In genomic region chr5:65098393-65098792, GRCh38 we compare ENCODE assay signal across 15 cellular contexts.
DNase-seq lines count a peak whose midpoint lies in the region; ATAC-seq and TF ChIP-seq lines count a peak whose summit lies in the region.
"Had no signal": no experiment of that assay in that cellular context is flagged by ENCODE, and none has a peak within 500 bp of the region (broad histone marks: within the 10 kb centered on the region; RNA-seq: fewer than 3 reads in every experiment).

No MANE protein-coding gene starts in this region.

- DNase-seq in mammary epithelial cell (no peak), MCF 10A (ENCODE audit: unreplicated experiment) (no peak), T-helper 17 cell (no peak), mesendoderm (peak; percentile 41), smooth muscle cell (lab: John Stamatoyannopoulos, UW; ENCODE audit: unreplicated experiment) (no peak), midbrain (lab: John Stamatoyannopoulos, UW) (no peak), PC-9 (no peak), C1 segment of cervical spinal cord (lab: John Stamatoyannopoulos, UW) (no peak)
- DNase-seq: 8988T; AML-193; Calu3; CD4-positive, alpha-beta T cell; DMS 273 treated with DMSO at 0.1 percent for 48 hours; H7 had no signal

- no peak for ATAC-seq in T-helper 17 cell

- H2AFZ ChIP-seq in mammary epithelial cell (ENCODE audit: low read depth, low read length) = peak overlapping the region; percentile 61
- H2AFZ ChIP-seq in smooth muscle cell (ENCODE audit: low read depth) = peak overlapping the region; percentile 48
- no peak overlapping the region for H2AFZ ChIP-seq in PC-9

- no peaks in the 10 kb centered on the region for H3K36me3 ChIP-seq in mammary epithelial cell (ENCODE audit: insufficient read depth, low read length)
- no peaks in the 10 kb centered on the region for H3K36me3 ChIP-seq in mesendoderm (ENCODE audit: control insufficient read depth, insufficient read depth, low read length)
- H3K36me3 ChIP-seq in smooth muscle cell (ENCODE audit: low read depth) = no peaks in the 10 kb centered on the region
- H3K36me3 ChIP-seq in PC-9 (ENCODE audit: low read depth) = no peaks in the 10 kb centered on the region
- H3K36me3 ChIP-seq: BLaER1 had no signal

- H2AK5ac ChIP-seq in mesendoderm (ENCODE audit: low read length) = no peak overlapping the region

- POLR2A ChIA-PET in MCF 10A (lab: Yijun Ruan, JAX) (interaction anchor here (0.7 kb wide), 1 partner anchor 16 kb away, joined by 3 read pairs; no protein-coding TSS in a partner anchor), PC-9 (lab: Charles Lee; ENCODE audit: unreplicated experiment) (no interaction called here)

- H3K9me3 ChIP-seq in mammary epithelial cell (replicated peaks; ENCODE audit: insufficient read depth, low read length) (no peaks in the 10 kb centered on the region), T-helper 17 cell (ENCODE audit: control insufficient read depth, low read length, poor library complexity, severe bottlenecking) (no peaks in the 10 kb centered on the region), smooth muscle cell (replicated peaks; ENCODE audit: low read depth) (no peaks in the 10 kb centered on the region), PC-9 (ENCODE audit: insufficient read depth, low read depth) (no peaks in the 10 kb centered on the region)
- H3K9me3 ChIP-seq: BLaER1 had no signal

- no peak overlapping the region for H3K4me3 Mint-ChIP-seq in MCF 10A (ENCODE audit: unreplicated experiment)
- H3K4me3 Mint-ChIP-seq in T-helper 17 cell = no peak overlapping the region
- H3K4me3 Mint-ChIP-seq: CD4-positive, alpha-beta T cell had no signal

- H3K4me2 ChIP-seq in mammary epithelial cell (ENCODE audit: insufficient read depth, low read depth, low read length) (no peak overlapping the region), mesendoderm (ENCODE audit: low read length) (no peak overlapping the region), smooth muscle cell (no peak overlapping the region), PC-9 (no peak overlapping the region)
- H3K4me2 ChIP-seq: BLaER1 had no signal

- CTCF ChIA-PET in mammary epithelial cell (lab: Charles Lee; ENCODE audit: low non-redundant PET) = no interaction called here
- CTCF ChIA-PET in MCF 10A (lab: Yijun Ruan, JAX) = interaction anchor here (1.0 kb wide), 1 partner anchor 384 kb away, joined by 3 read pairs; no protein-coding TSS in a partner anchor
- CTCF ChIA-PET in PC-9 (lab: Charles Lee) = no interaction called here

- no peaks in the 10 kb centered on the region for H3K9me2 ChIP-seq in PC-9 (ENCODE audit: insufficient read depth)

- H3K4ac ChIP-seq in mesendoderm (ENCODE audit: low read depth, low read length) = no peak overlapping the region

- peak overlapping the region; percentile 54 for H3K18ac ChIP-seq in mesendoderm (ENCODE audit: low read length)

- TF ChIP-seq CTCF in mammary epithelial cell (conservative IDR thresholded peaks at IDR 0.05 in 1 of 2, IDR thresholded peaks at IDR 0.05 in 1 of 2; ENCODE audit: extremely low read depth in 1 of 2, insufficient read depth in 1 of 2, low read depth in 1 of 2, low read length in 2 of 2) (no peak), MCF 10A (IDR thresholded peaks at IDR 0.05; ENCODE audit: unreplicated experiment) (no peak), smooth muscle cell (IDR thresholded peaks at IDR 0.05; ENCODE audit: borderline replicate concordance, insufficient read depth, poor library complexity, severe bottlenecking) (no peak), PC-9 (conservative IDR thresholded peaks at IDR 0.05) (no peak)

- H3K23ac ChIP-seq in mesendoderm (ENCODE audit: low read length) = no peak overlapping the region

- in situ Hi-C loops in mammary epithelial cell (cut with MboI; ENCODE audit: low sequenced_read_pairs in 2 of 2) = no loop called here

- H2BK5ac ChIP-seq in mesendoderm (ENCODE audit: low read length) = no peak overlapping the region

- dilution Hi-C loops in mammary epithelial cell (cut with HindIII; ENCODE audit: low sequenced_read_pairs) = no loop called here

- H3K27ac Mint-ChIP-seq in MCF 10A (ENCODE audit: low read depth, unreplicated experiment) (no peak overlapping the region), T-helper 17 cell (peak overlapping the region; percentile 43)
- H3K27ac Mint-ChIP-seq: CD4-positive, alpha-beta T cell had no signal

- H3K27me3 Mint-ChIP-seq in MCF 10A (ENCODE audit: insufficient read depth, unreplicated experiment) (no peaks in the 10 kb centered on the region), T-helper 17 cell (peaks cover 14% of the 10 kb centered on the region)

- H4K20me1 ChIP-seq in mammary epithelial cell (ENCODE audit: insufficient read depth, low read length) (no peaks in the 10 kb centered on the region), smooth muscle cell (ENCODE audit: low read depth) (no peaks in the 10 kb centered on the region), PC-9 (ENCODE audit: insufficient read depth) (no peaks in the 10 kb centered on the region)
- H4K20me1 ChIP-seq: BLaER1 had no signal

- no peak overlapping the region for H3K56ac ChIP-seq in mesendoderm (ENCODE audit: low read length)

- H3K36me3 Mint-ChIP-seq in MCF 10A (ENCODE audit: insufficient read depth, unreplicated experiment) (no peaks in the 10 kb centered on the region), T-helper 17 cell (ENCODE audit: low read depth) (no peaks in the 10 kb centered on the region)

- H3F3A ChIP-seq in smooth muscle cell (ENCODE audit: low read depth) (peaks cover 13% of the 10 kb centered on the region), PC-9 (ENCODE audit: insufficient read depth, low read depth) (no peaks in the 10 kb centered on the region)

- H3K79me1 ChIP-seq in mesendoderm (ENCODE audit: low read length) = no peaks in the 10 kb centered on the region

- no peaks in the 10 kb centered on the region for H3K27me3 ChIP-seq in mammary epithelial cell (ENCODE audit: insufficient read depth, low read length)
- no peaks in the 10 kb centered on the region for H3K27me3 ChIP-seq in mesendoderm (ENCODE audit: insufficient read depth, low read length, poor library complexity)
- no peaks in the 10 kb centered on the region for H3K27me3 ChIP-seq in smooth muscle cell (ENCODE audit: low read depth)
- no peaks in the 10 kb centered on the region for H3K27me3 ChIP-seq in PC-9 (ENCODE audit: insufficient read depth, low read depth)

- intact Hi-C loops in mammary epithelial cell (cut with micrococcal nuclease) = loop anchor here (10.0 kb wide), 1 partner anchor 124 kb away; no protein-coding TSS in a partner anchor
- intact Hi-C loops in MCF 10A (cut with micrococcal nuclease) = no loop called here
- intact Hi-C loops in PC-9 (cut with micrococcal nuclease; ENCODE audit: unreplicated experiment) = no loop called here

- no peak overlapping the region for H3K27ac ChIP-seq in mammary epithelial cell (ENCODE audit: insufficient read depth, low read depth, low read length)
- no peak overlapping the region for H3K27ac ChIP-seq in mesendoderm (ENCODE audit: low read depth, low read length)
- no peak overlapping the region for H3K27ac ChIP-seq in smooth muscle cell (ENCODE audit: low read depth)
- H3K27ac ChIP-seq in PC-9 = no peak overlapping the region
- H3K27ac ChIP-seq: BLaER1 had no signal

- H3K4me1 ChIP-seq in mammary epithelial cell (ENCODE audit: insufficient read depth, low read length) (peaks cover 15% of the 10 kb centered on the region), mesendoderm (ENCODE audit: control insufficient read depth, low read depth, low read length) (peaks cover 6% of the 10 kb centered on the region), smooth muscle cell (ENCODE audit: low read depth) (peaks cover 3% of the 10 kb centered on the region), PC-9 (replicated peaks; ENCODE audit: insufficient read depth) (peaks cover 1% of the 10 kb centered on the region; the same call in 1 of the 2 replicates)

- no peak overlapping the region for H4K8ac ChIP-seq in mesendoderm (ENCODE audit: low read depth, low read length)

- no peak overlapping the region for H2BK15ac ChIP-seq in mesendoderm (replicated peaks; ENCODE audit: low read depth)

- H3K4me1 Mint-ChIP-seq in MCF 10A (ENCODE audit: insufficient read depth, unreplicated experiment) = peaks cover 12% of the 10 kb centered on the region
- H3K4me1 Mint-ChIP-seq in T-helper 17 cell = peaks cover 9% of the 10 kb centered on the region

- H3K9ac ChIP-seq in mammary epithelial cell (ENCODE audit: insufficient read depth, low read length) = no peak overlapping the region
- no peak overlapping the region for H3K9ac ChIP-seq in mesendoderm (ENCODE audit: low read length)
- no peak overlapping the region for H3K9ac ChIP-seq in smooth muscle cell (ENCODE audit: low read depth)
- H3K9ac ChIP-seq: BLaER1 had no signal

- 86% methylated on average over 3 of the region's 3 CpGs for WGBS in mammary epithelial cell (ENCODE audit: low coverage, missing lambda C conversion rate)
- no CpG with 5 or more reads among the region's 3 CpGs for WGBS in mesendoderm (ENCODE audit: extremely low coverage, insufficient coverage, low lambda C conversion rate)
- 66% methylated on average over 3 of the region's 3 CpGs for WGBS in smooth muscle cell (ENCODE audit: low lambda C conversion rate)

- no peaks in the 10 kb centered on the region for H3K79me2 ChIP-seq in mammary epithelial cell (ENCODE audit: insufficient read depth, low read length)
- H3K79me2 ChIP-seq in mesendoderm (ENCODE audit: control insufficient read depth, insufficient read depth, low read length) = no peaks in the 10 kb centered on the region
- no peaks in the 10 kb centered on the region for H3K79me2 ChIP-seq in smooth muscle cell (ENCODE audit: low read depth)
- no peaks in the 10 kb centered on the region for H3K79me2 ChIP-seq in PC-9 (ENCODE audit: low read depth)

- no TSS peak for BruUV-seq in mammary epithelial cell (replicated peaks; lab: Mats Ljungman, UMichigan)
- BruUV-seq in MCF 10A (replicated peaks; lab: Mats Ljungman, UMichigan) = no TSS peak
- BruUV-seq in PC-9 (replicated peaks; lab: Mats Ljungman, UMichigan) = no TSS peak

- H3K4me3 ChIP-seq in mammary epithelial cell (replicated peaks in 1 of 3; ENCODE audit: insufficient read depth in 1 of 3, low read depth in 2 of 3, low read length in 3 of 3) = no peak overlapping the region
- H3K4me3 ChIP-seq in mesendoderm (ENCODE audit: low read length) = no peak overlapping the region
- no peak overlapping the region for H3K4me3 ChIP-seq in smooth muscle cell
- H3K4me3 ChIP-seq in PC-9 = no peak overlapping the region
- H3K4me3 ChIP-seq: BLaER1 had no signal

- H4K5ac ChIP-seq in mesendoderm (ENCODE audit: low read length) = no peak overlapping the region

- no peaks in the 10 kb centered on the region for H3K9me3 Mint-ChIP-seq in MCF 10A (ENCODE audit: unreplicated experiment)
- H3K9me3 Mint-ChIP-seq: CD4-positive, alpha-beta T cell had no signal

- H2BK120ac ChIP-seq in mesendoderm (ENCODE audit: low read depth, low read length) = no peak overlapping the region
